ENCODE assay signal across 9 cellular contexts in genomic region chrX:49071877-49072711, GRCh38. TPM values are rescaled to one million over a fixed set of nuclear protein-coding genes. Genes with fewer than 3 reads are reported as not detected.
DNase-seq lines count a peak whose midpoint lies in the region; ATAC-seq lines count a peak whose summit lies in the region.
"Had no signal": no experiment of that assay in that cellular context is flagged by ENCODE, and none has a peak within 500 bp of the region (broad histone marks: within the 10 kb centered on the region; RNA-seq: fewer than 3 reads in every experiment).

No MANE protein-coding gene starts in this region.

- ATAC-seq in HG03175 (IDR thresholded peaks at IDR 0.05; ENCODE audit: unreplicated experiment) = no peak

- DNase-seq in EL = peak; percentile 15
- peak; percentile 86 for DNase-seq in astrocyte of the hippocampus (ENCODE audit: low read depth, low spot score)
- DNase-seq in hypothalamus (lab: John Stamatoyannopoulos, UW) = peak in 42 of 51 donors; percentile 1 to 79 (median 50)
- peak; percentile 59 for DNase-seq in renal cortical epithelial cell (ENCODE audit: low read depth)
- DNase-seq in NCI-H2196 treated with DMSO at 0.1 percent for 48 hours (lab: John Stamatoyannopoulos, UW; ENCODE audit: unreplicated experiment) = no peak
- DNase-seq in activated CD8-positive, alpha-beta memory T cell treated with anti-CD3 and anti-CD28 coated beads, Interleukin-2, amount 50 U/mL, for 4 hours = no peak
- no peak for DNase-seq in activated CD4-positive, alpha-beta T cell treated with anti-CD3 and anti-CD28 coated beads for 1 hour
- DNase-seq: GOT3 had no signal

RNA-seq across cellular contexts. Expression of gene PRAF2, which starts 1.7 kb away (rescaled TPM):
- total RNA-seq in renal cortical epithelial cell = 4.3 and 9.4 TPM in 2 replicates

RNA-seq across cellular contexts. Expression of gene WDR45, which starts 7.6 kb away (rescaled TPM):
- 39.8 and 62.7 TPM in 2 replicates for total RNA-seq in renal cortical epithelial cell

RNA-seq across cellular contexts. Expression of gene CCDC120, which starts 13.3 kb away (rescaled TPM):
- total RNA-seq in renal cortical epithelial cell = 1.9 and 5.5 TPM in 2 replicates

RNA-seq across cellular contexts. Expression of gene TFE3, which starts 28.9 kb away (rescaled TPM):
- 30.6 and 72.0 TPM in 2 replicates for total RNA-seq in renal cortical epithelial cell

RNA-seq across cellular contexts. Expression of gene GPKOW, which starts 51.4 kb away (rescaled TPM):
- total RNA-seq in renal cortical epithelial cell = 21.5 and 26.2 TPM in 2 replicates

Comparison
In these comparisons a context has a peak if more than half of its experiments do, and no peak if none do; other contexts are left out.
1. DNase-seq: peak in EL (single experiment), astrocyte of the hippocampus (single experiment), hypothalamus (42 of 51) and renal cortical epithelial cell (single experiment); none in NCI-H2196 treated with DMSO at 0.1 percent for 48 hours (single experiment), activated CD8-positive, alpha-beta memory T cell treated with anti-CD3 and anti-CD28 coated beads, Interleukin-2, amount 50 U/mL, for 4 hours (single experiment) and activated CD4-positive, alpha-beta T cell treated with anti-CD3 and anti-CD28 coated beads for 1 hour (single experiment).